Comparison of ENCODE assay signal across 8 cellular contexts in genomic region chr3:9934235-9934621, GRCh38. TPM values are rescaled to one million over a fixed set of nuclear protein-coding genes. Genes with fewer than 3 reads are reported as not detected.
DNase-seq lines count a peak whose midpoint lies in the region; ATAC-seq and TF ChIP-seq lines count a peak whose summit lies in the region.

No MANE protein-coding gene starts in this region.

- no peak for TF ChIP-seq POLR2A in testis (IDR thresholded peaks at IDR 0.05)

- no peaks in the 10 kb centered on the region for H3K36me3 ChIP-seq in BE2C
- peaks cover 27% of the 10 kb centered on the region for H3K36me3 ChIP-seq in adipocyte (ENCODE audit: control insufficient read depth, insufficient read depth, low read length, severe bottlenecking)
- H3K36me3 ChIP-seq in testis (ENCODE audit: low read depth, missing control alignments): no peaks in the 10 kb centered on the region

- 17 to 21% methylated on average over 11 of the region's 11 CpGs for WGBS in testis, 2 donors

- H3K4me3 ChIP-seq in BE2C (ENCODE audit: low read depth, low read length) (peak overlapping the region; percentile 58), adipocyte (ENCODE audit: low read length) (peak overlapping the region; percentile 89), testis (peak overlapping the region; percentile 68 to 86)

- H3K27ac ChIP-seq in layer of hippocampus (ENCODE audit: low read depth, low read length): peak overlapping the region; percentile 91
- H3K27ac ChIP-seq in testis: peak overlapping the region in 1 of 2 donors; percentile 88

- ATAC-seq in HG03175 (IDR thresholded peaks at IDR 0.05; ENCODE audit: unreplicated experiment) (peak; percentile 2), HG02678 (IDR thresholded peaks at IDR 0.05; ENCODE audit: unreplicated experiment) (no peak), GM19035 (IDR thresholded peaks at IDR 0.05; ENCODE audit: unreplicated experiment) (no peak), HG02884 (IDR thresholded peaks at IDR 0.05; ENCODE audit: unreplicated experiment) (no peak)

- TF ChIP-seq CTCF in BE2C (IDR thresholded peaks at IDR 0.05; ENCODE audit: low read depth, low read length) (no peak), testis (IDR thresholded peaks at IDR 0.05) (peak in 1 of 3 experiments; percentile 13)

- peak overlapping the region; percentile 89 for H3K9ac ChIP-seq in adipocyte (ENCODE audit: low read length)

- intact Hi-C loops in testis (cut with DNase I; ENCODE audit: low total_unique reads): no loop called here

- H3K4me1 ChIP-seq in BE2C: no peaks in the 10 kb centered on the region; the same call in 1 of the 2 replicates
- H3K4me1 ChIP-seq in adipocyte (ENCODE audit: control insufficient read depth, insufficient read depth, low read length): peaks cover 32% of the 10 kb centered on the region
- peaks cover 9% of the 10 kb centered on the region for H3K4me1 ChIP-seq in testis

- H3K9me3 ChIP-seq in BE2C: no peaks in the 10 kb centered on the region
- H3K9me3 ChIP-seq in adipocyte (ENCODE audit: control insufficient read depth, low read length): no peaks in the 10 kb centered on the region
- no peaks in the 10 kb centered on the region for H3K9me3 ChIP-seq in testis

- DNase-seq in BE2C (no peak), adipocyte (ENCODE audit: low read depth) (peak; percentile 48), testis (no peak)

- no peaks in the 10 kb centered on the region for H3K27me3 ChIP-seq in BE2C
- H3K27me3 ChIP-seq in adipocyte (replicated peaks; ENCODE audit: control insufficient read depth, insufficient read depth, low read length): no peaks in the 10 kb centered on the region
- no peaks in the 10 kb centered on the region for H3K27me3 ChIP-seq in layer of hippocampus (ENCODE audit: control insufficient read depth, insufficient read depth, low read length)
- no peaks in the 10 kb centered on the region for H3K27me3 ChIP-seq in testis

RNA-seq across cellular contexts. Expression of gene CRELD1, which starts 0.6 kb away (rescaled TPM):
- 45.8 TPM for polyA plus RNA-seq in BE2C (2012; ENCODE audit: insufficient read depth, insufficient read length, low read depth)
- 10 to 100 TPM; 34.9 to 37.1 TPM for total RNA-seq in testis
- 65.7 TPM for polyA plus RNA-seq in testis (ENCODE audit: insufficient read depth, low read depth, low replicate concordance)

RNA-seq across cellular contexts. Expression of gene IL17RC, which starts 17.3 kb away (rescaled TPM):
- polyA plus RNA-seq in BE2C (2012; ENCODE audit: insufficient read depth, insufficient read length, low read depth): 6.3 TPM
- 10 to 100 TPM; 21.0 to 26.1 TPM for total RNA-seq in testis
- polyA plus RNA-seq in testis (ENCODE audit: insufficient read depth, low read depth, low replicate concordance): 12.0 TPM

RNA-seq across cellular contexts. Expression of gene PRRT3, which starts 18.0 kb away (rescaled TPM):
- 3.5 TPM for polyA plus RNA-seq in BE2C (2012; ENCODE audit: insufficient read depth, insufficient read length, low read depth)
- total RNA-seq in testis: 1 to 10 TPM; 6.6 to 7.2 TPM
- 7.6 TPM for polyA plus RNA-seq in testis (ENCODE audit: insufficient read depth, low read depth, low replicate concordance)

RNA-seq across cellular contexts. Expression of gene IL17RE, which starts 31.6 kb away (rescaled TPM):
- 2.9 TPM for polyA plus RNA-seq in BE2C (2012; ENCODE audit: insufficient read depth, insufficient read length, low read depth)
- total RNA-seq in testis: under 1 TPM; 0.43 to 0.79 TPM
- 1.8 TPM for polyA plus RNA-seq in testis (ENCODE audit: insufficient read depth, low read depth, low replicate concordance)

RNA-seq across cellular contexts. Expression of gene JAGN1, which starts 43.8 kb away (rescaled TPM):
- 22.8 TPM for polyA plus RNA-seq in BE2C (2012; ENCODE audit: insufficient read depth, insufficient read length, low read depth)
- total RNA-seq in testis: 10 to 100 TPM; 33.3 to 39.8 TPM
- polyA plus RNA-seq in testis (ENCODE audit: insufficient read depth, low read depth, low replicate concordance): 36.0 TPM
